Comparison of ENCODE assay signal across 7 cellular contexts in genomic region chr6:137589067-137589848, GRCh38.
DNase-seq lines count a peak whose midpoint lies in the region; ATAC-seq and TF ChIP-seq lines count a peak whose summit lies in the region.

No MANE protein-coding gene starts in this region.

- H3K9me3 ChIP-seq in HEK293 (ENCODE audit: control insufficient read depth, insufficient read depth, low read depth, low read length), result no peaks in the 10 kb centered on the region
- no peaks in the 10 kb centered on the region for H3K9me3 ChIP-seq in MG63
- H3K9me3 ChIP-seq in WERI-Rb-1 (ENCODE audit: severe bottlenecking), result peaks cover 2% of the 10 kb centered on the region
- no peaks in the 10 kb centered on the region for H3K9me3 ChIP-seq in osteoblast (ENCODE audit: low read depth, low read length)

- CTCF ChIA-PET in HEK293 (lab: Yijun Ruan, JAX), result interaction anchor here (0.5 to 3.2 kb wide), 42 partner anchors 10 to 1399 kb away, joined by 3 to 16 read pairs (median 3); no protein-coding TSS in a partner anchor

- POLR2A ChIA-PET in HEK293 (lab: Yijun Ruan, JAX), result no interaction called here

- peak overlapping the region; percentile 33 to 44 for H3K4me3 Mint-ChIP-seq in effector memory CD8-positive, alpha-beta T cell

- TF ChIP-seq POLR2A in GM18505 (IDR thresholded peaks at IDR 0.05; ENCODE audit: borderline replicate concordance, extremely low read depth, insufficient read depth, insufficient read length), result no peak

- peaks cover 27 to 28% of the 10 kb centered on the region in 2 donors for H3K27me3 Mint-ChIP-seq in effector memory CD8-positive, alpha-beta T cell

- H3K27ac ChIP-seq in HEK293 (ENCODE audit: extremely low read depth, low read depth, low read length), result no peak overlapping the region
- no peak overlapping the region for H3K27ac ChIP-seq in WERI-Rb-1
- no peak overlapping the region for H3K27ac ChIP-seq in osteoblast (ENCODE audit: low read depth, low read length)

- H3K27ac Mint-ChIP-seq in effector memory CD8-positive, alpha-beta T cell, result peak overlapping the region in 1 of 2 donors; percentile 67

- no peak overlapping the region for H3K4me2 ChIP-seq in osteoblast (ENCODE audit: insufficient read depth, low read length)

- H3K36me3 ChIP-seq in HEK293 (ENCODE audit: control insufficient read depth in 2 of 2, insufficient read depth in 1 of 2, low read length in 2 of 2) (no peaks in the 10 kb centered on the region), MG63 (no peaks in the 10 kb centered on the region), WERI-Rb-1 (no peaks in the 10 kb centered on the region), osteoblast (ENCODE audit: insufficient read depth, low read length) (no peaks in the 10 kb centered on the region)

- H3K79me2 ChIP-seq in osteoblast (ENCODE audit: insufficient read depth, low read length), result no peaks in the 10 kb centered on the region

- H3K4me3 ChIP-seq in HEK293 (ENCODE audit: low read depth, low read length), result no peak overlapping the region
- no peak overlapping the region for H3K4me3 ChIP-seq in MG63
- no peak overlapping the region for H3K4me3 ChIP-seq in WERI-Rb-1 (ENCODE audit: low read depth, low read length)
- no peak overlapping the region for H3K4me3 ChIP-seq in osteoblast (ENCODE audit: insufficient read depth, low read length)

- TF ChIP-seq CTCF in HEK293 (tag by site-specific recombination; IDR thresholded peaks at IDR 0.05) (0 out of 2 replicates have a peak, but pooled peaks have one; percentile 19), WERI-Rb-1 (IDR thresholded peaks at IDR 0.05; ENCODE audit: low read depth, low read length) (peak; percentile 86), osteoblast (IDR thresholded peaks at IDR 0.05; ENCODE audit: extremely low read depth, low read depth, low read length) (peak; percentile 69)

- peaks cover 14 to 19% of the 10 kb centered on the region in 2 donors for H3K4me1 Mint-ChIP-seq in effector memory CD8-positive, alpha-beta T cell (ENCODE audit: low read depth in 2 of 2)

- H3K36me3 Mint-ChIP-seq in effector memory CD8-positive, alpha-beta T cell (ENCODE audit: insufficient read depth), result no peaks in the 10 kb centered on the region

- ATAC-seq in GM18505 (IDR thresholded peaks at IDR 0.05; ENCODE audit: unreplicated experiment), result peak; percentile 100
- peak; percentile 98 for ATAC-seq in effector memory CD8-positive, alpha-beta T cell (replicated peaks)

- H3K4me1 ChIP-seq in HEK293 (ENCODE audit: control insufficient read depth, insufficient read depth, low read length), result no peaks in the 10 kb centered on the region
- H3K4me1 ChIP-seq in osteoblast (ENCODE audit: insufficient read depth, low read length), result no peaks in the 10 kb centered on the region

- H3K9me3 Mint-ChIP-seq in effector memory CD8-positive, alpha-beta T cell, result peaks cover 0 to 2% of the 10 kb centered on the region in 2 donors

- no peaks in the 10 kb centered on the region for H4K20me1 ChIP-seq in osteoblast (ENCODE audit: insufficient read depth, low read length)

- peak; percentile 32 for DNase-seq in MG63
- peak; percentile 59 for DNase-seq in WERI-Rb-1
- peak; percentile 53 to 66 (median 66) for DNase-seq in effector memory CD8-positive, alpha-beta T cell
- DNase-seq in osteoblast (ENCODE audit: insufficient read length, low spot score, missing footprints), result peak; percentile 53
- DNase-seq in inferior parietal cortex (ENCODE audit: extremely low spot score), result no peak

- H2AFZ ChIP-seq in osteoblast (ENCODE audit: low read length), result no peak overlapping the region

- no peaks in the 10 kb centered on the region for H3K27me3 ChIP-seq in MG63
- no peaks in the 10 kb centered on the region for H3K27me3 ChIP-seq in WERI-Rb-1 (ENCODE audit: insufficient read depth, low read depth, severe bottlenecking)
- no peaks in the 10 kb centered on the region for H3K27me3 ChIP-seq in osteoblast (ENCODE audit: insufficient read depth, low read length)

TF ChIP-seq in HEK293, 187 proteins besides CTCF, POLR2A, EP300 and RAD21:
- no peak for TF ChIP-seq ZNF600 (tag by site-specific recombination; IDR thresholded peaks at IDR 0.05)
- TF ChIP-seq, protein P1, sequence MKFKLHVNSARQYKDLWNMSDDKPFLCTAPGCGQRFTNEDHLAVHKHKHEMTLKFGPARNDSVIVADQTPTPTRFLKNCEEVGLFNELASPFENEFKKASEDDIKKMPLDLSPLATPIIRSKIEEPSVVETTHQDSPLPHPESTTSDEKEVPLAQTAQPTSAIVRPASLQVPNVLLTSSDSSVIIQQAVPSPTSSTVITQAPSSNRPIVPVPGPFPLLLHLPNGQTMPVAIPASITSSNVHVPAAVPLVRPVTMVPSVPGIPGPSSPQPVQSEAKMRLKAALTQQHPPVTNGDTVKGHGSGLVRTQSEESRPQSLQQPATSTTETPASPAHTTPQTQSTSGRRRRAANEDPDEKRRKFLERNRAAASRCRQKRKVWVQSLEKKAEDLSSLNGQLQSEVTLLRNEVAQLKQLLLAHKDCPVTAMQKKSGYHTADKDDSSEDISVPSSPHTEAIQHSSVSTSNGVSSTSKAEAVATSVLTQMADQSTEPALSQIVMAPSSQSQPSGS (tag by site-specific recombination; IDR thresholded peaks at IDR 0.05; ENCODE audit: low read depth), result peak; percentile 59; the same call in 1 of the 2 replicates
- no peak for TF ChIP-seq ZNF404 (tag by site-specific recombination; IDR thresholded peaks at IDR 0.05)
- no peak for TF ChIP-seq KLF8 (tag by site-specific recombination; IDR thresholded peaks at IDR 0.05)
- no peak for TF ChIP-seq ZNF169 (tag by site-specific recombination; IDR thresholded peaks at IDR 0.05)
- TF ChIP-seq ZNF248 (tag by site-specific recombination; IDR thresholded peaks at IDR 0.05), result no peak
- TF ChIP-seq ZNF654 (tag by site-specific recombination; IDR thresholded peaks at IDR 0.05; ENCODE audit: low read depth), result peak; percentile 22; the same call in 1 of the 2 replicates
- TF ChIP-seq ZNF560 (tag by site-specific recombination; IDR thresholded peaks at IDR 0.05; ENCODE audit: borderline replicate concordance), result no peak
- TF ChIP-seq ZNF433 (tag by site-specific recombination; IDR thresholded peaks at IDR 0.05; ENCODE audit: low read depth), result no peak
- TF ChIP-seq ZNF76 (tag by site-specific recombination; IDR thresholded peaks at IDR 0.05; ENCODE audit: borderline replicate concordance, low read depth), result no peak
- TF ChIP-seq ZNF140 (tag by site-specific recombination; IDR thresholded peaks at IDR 0.05), result no peak

Comparison
In these comparisons a context has a peak if more than half of its experiments do, and no peak if none do; other contexts are left out.
1. CTCF ChIP-seq: peak in every context shown above with its lines; median percentile 86 in WERI-Rb-1; 69 in osteoblast; 19 in HEK293.